In the genomic region with DNA sequence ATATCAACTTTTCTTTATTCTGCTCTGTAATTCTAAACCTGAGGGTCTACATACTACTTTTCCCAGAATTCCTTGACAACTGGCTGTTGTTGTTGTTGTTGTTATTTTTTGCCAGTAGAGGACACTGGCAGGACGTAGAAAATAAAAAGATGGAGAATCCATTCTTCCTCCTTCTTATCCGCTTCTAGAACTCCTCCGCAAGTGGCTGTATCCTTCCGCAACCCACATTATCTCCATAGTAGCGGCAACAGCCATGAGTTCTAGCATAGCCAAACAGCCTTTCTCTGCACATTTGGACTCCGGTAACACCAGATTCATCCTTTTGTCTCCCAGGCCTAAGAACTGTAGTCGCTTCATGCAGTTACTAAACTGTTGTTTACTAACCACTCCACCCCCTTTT, we compare ENCODE assay signal across 15 cellular contexts.
DNase-seq lines count a peak whose midpoint lies in the region; ATAC-seq and TF ChIP-seq lines count a peak whose summit lies in the region.
"Had no signal": no experiment of that assay in that cellular context is flagged by ENCODE, and none has a peak within 500 bp of the region (broad histone marks: within the 10 kb centered on the region; RNA-seq: fewer than 3 reads in every experiment).

No MANE protein-coding gene starts in this region.

- H3K9me3 ChIP-seq in BE2C (no peaks in the 10 kb centered on the region), right lobe of liver (no peaks in the 10 kb centered on the region)
- H3K9me3 ChIP-seq: sigmoid colon had no signal

- H3K4me1 ChIP-seq in BE2C (no peaks in the 10 kb centered on the region), right lobe of liver (no peaks in the 10 kb centered on the region)
- H3K4me1 ChIP-seq: ascending aorta, BLaER1, sigmoid colon had no signal

- peak; percentile 51 for TF ChIP-seq CTCF in BE2C (IDR thresholded peaks at IDR 0.05; ENCODE audit: low read depth, low read length)
- TF ChIP-seq CTCF in LNCAP (IDR thresholded peaks at IDR 0.05): peak; percentile 78
- TF ChIP-seq CTCF in chondrocyte (IDR thresholded peaks at IDR 0.05): peak; percentile 29
- peak; percentile 21 to 58 (median 55) for TF ChIP-seq CTCF in right lobe of liver (IDR thresholded peaks at IDR 0.05)

- peak; percentile 18 to 70 (median 44) for ATAC-seq in right lobe of liver
- no peak for ATAC-seq in HG03521 (IDR thresholded peaks at IDR 0.05; ENCODE audit: unreplicated experiment)
- ATAC-seq: activated CD4-positive, CD25-positive, alpha-beta regulatory T cell treated with anti-CD3 and anti-CD28 coated beads, Interleukin-2, amount 50 U/mL, for 24 hours had no signal

- DNase-seq in BE2C (no peak), chondrocyte (ENCODE audit: low spot score) (no peak), right lobe of liver (no peak), T-helper 1 cell (no peak)
- DNase-seq in activated CD4-positive, alpha-beta T cell treated with anti-CD3 and anti-CD28 coated beads, Interleukin-2, amount 50 U/mL, for 1 hour: no peak
- DNase-seq: activated gamma-delta T cell treated with Interleukin-2 at 50 U/mL for 16 hours; kidney glomerular epithelial cell; sigmoid colon; stimulated activated CD4-positive, alpha-beta T cell treated with anti-CD3 and anti-CD28 coated beads, Interleukin-2, amount 100 ng/mL, for 24 hours had no signal

- H3K36me3 Mint-ChIP-seq in chondrocyte (ENCODE audit: low read depth): no peaks in the 10 kb centered on the region

- H3K4me3 Mint-ChIP-seq in chondrocyte (ENCODE audit: unreplicated experiment): no peak overlapping the region
- H3K4me3 Mint-ChIP-seq: T-helper 1 cell treated with Interleukin-12 subunit alpha and Interleukin-12 subunit beta and Interleukin-4 antibody, amounts not matched to agents 30 μg/mL and 1 μg/mL, for 36 hours had no signal

- H3K27me3 ChIP-seq in BE2C (no peaks in the 10 kb centered on the region), right lobe of liver (no peaks in the 10 kb centered on the region)
- H3K27me3 ChIP-seq: ascending aorta, BLaER1, sigmoid colon had no signal

- H3K9me3 Mint-ChIP-seq in chondrocyte (ENCODE audit: low read depth): peaks cover 15% of the 10 kb centered on the region
- H3K9me3 Mint-ChIP-seq: T-helper 1 cell treated with Interleukin-12 subunit alpha and Interleukin-12 subunit beta and Interleukin-4 antibody, amounts not matched to agents 30 μg/mL and 1 μg/mL, for 36 hours had no signal

- no peak overlapping the region for H3K27ac Mint-ChIP-seq in chondrocyte (ENCODE audit: unreplicated experiment)
- H3K27ac Mint-ChIP-seq: T-helper 1 cell treated with Interleukin-12 subunit alpha and Interleukin-12 subunit beta and Interleukin-4 antibody, amounts not matched to agents 30 μg/mL and 1 μg/mL, for 36 hours had no signal

- no peaks in the 10 kb centered on the region for H3K36me3 ChIP-seq in BE2C
- no peaks in the 10 kb centered on the region for H3K36me3 ChIP-seq in right lobe of liver
- H3K36me3 ChIP-seq: ascending aorta, BLaER1, sigmoid colon had no signal

- H3K27ac ChIP-seq in right lobe of liver: no peak overlapping the region
- H3K27ac ChIP-seq: ascending aorta, BLaER1, sigmoid colon had no signal

- peaks cover 2% of the 10 kb centered on the region for H3K27me3 Mint-ChIP-seq in chondrocyte (ENCODE audit: low read depth)

- H3K4me3 ChIP-seq in BE2C (ENCODE audit: low read depth, low read length) (no peak overlapping the region), right lobe of liver (no peak overlapping the region)
- H3K4me3 ChIP-seq: ascending aorta, BLaER1, sigmoid colon had no signal

- TF ChIP-seq POLR2A in right lobe of liver (IDR thresholded peaks at IDR 0.05): no peak

- intact Hi-C loops in right lobe of liver (cut with DNase I): loop anchor here in 1 of 2 donors (10.0 kb wide), 1 partner anchor 296 kb away; no protein-coding TSS in a partner anchor

- 59% methylated on average over 7 of the region's 7 CpGs for WGBS in right lobe of liver (ENCODE audit: insufficient coverage, low coverage, low lambda C conversion rate, missing lambda C conversion rate)

- no peaks in the 10 kb centered on the region for H3K4me1 Mint-ChIP-seq in chondrocyte (ENCODE audit: low read depth)
